Comparison of ENCODE assay signal across 26 cellular contexts in genomic region chr2:127003028-127003800, GRCh38.
DNase-seq lines count a peak whose midpoint lies in the region; ATAC-seq, FAIRE-seq and TF ChIP-seq lines count a peak whose summit lies in the region.
"Had no signal": no experiment of that assay in that cellular context is flagged by ENCODE, and none has a peak within 500 bp of the region (broad histone marks: within the 10 kb centered on the region; RNA-seq: fewer than 3 reads in every experiment).

No MANE protein-coding gene starts in this region.

- H3K4me1 ChIP-seq in hepatocyte (ENCODE audit: insufficient read depth) (no peaks in the 10 kb centered on the region), neural progenitor cell (peaks cover 18% of the 10 kb centered on the region), HAP-1 (no peaks in the 10 kb centered on the region)
- H3K4me1 ChIP-seq: adrenal gland, breast epithelium, stomach had no signal

- H3K9me3 ChIP-seq in WERI-Rb-1 (ENCODE audit: severe bottlenecking) (no peaks in the 10 kb centered on the region), hepatocyte (ENCODE audit: low read depth) (no peaks in the 10 kb centered on the region), neural progenitor cell (ENCODE audit: low read depth) (no peaks in the 10 kb centered on the region), HAP-1 (no peaks in the 10 kb centered on the region)
- H3K9me3 ChIP-seq: adrenal gland, BLaER1, breast epithelium, MG63, ovary, stomach had no signal

- ATAC-seq in GM19463 (IDR thresholded peaks at IDR 0.05; ENCODE audit: unreplicated experiment) (no peak), GM18517 (IDR thresholded peaks at IDR 0.05; ENCODE audit: unreplicated experiment) (no peak)
- ATAC-seq: activated CD4-positive, CD25-positive, alpha-beta regulatory T cell treated with anti-CD3 and anti-CD28 coated beads, Interleukin-2, amount 50 U/mL, for 24 hours; right cardiac atrium; SK-N-SH treated with all-trans-retinoic acid at 6 μM for 48 hours had no signal

- H3K36me3 ChIP-seq in WERI-Rb-1 (no peaks in the 10 kb centered on the region), hepatocyte (replicated peaks; ENCODE audit: insufficient read depth, low read depth) (no peaks in the 10 kb centered on the region), neural progenitor cell (no peaks in the 10 kb centered on the region), HAP-1 (replicated peaks) (no peaks in the 10 kb centered on the region)
- H3K36me3 ChIP-seq: adrenal gland, BLaER1, MG63, ovary, stomach had no signal

- H3K27ac Mint-ChIP-seq in neural progenitor cell, result no peak overlapping the region
- H3K27ac Mint-ChIP-seq: activated CD4-positive, alpha-beta memory T cell treated with anti-CD3 and anti-CD28 coated beads, Interleukin-2, amount 10 ng/mL, durations not matched to agents 7 days and 5 days; naive B cell had no signal

- TF ChIP-seq CTCF in D721Med (IDR thresholded peaks at IDR 0.05; ENCODE audit: insufficient read depth, missing control alignments) (no peak), WERI-Rb-1 (IDR thresholded peaks at IDR 0.05; ENCODE audit: low read depth, low read length) (peak; percentile 61), hepatocyte (IDR thresholded peaks at IDR 0.05; ENCODE audit: poor library complexity) (peak; percentile 35), neural progenitor cell (IDR thresholded peaks at IDR 0.05) (peak; percentile 18)

- H3K79me2 ChIP-seq in hepatocyte (no peaks in the 10 kb centered on the region), neural progenitor cell (ENCODE audit: low read depth) (no peaks in the 10 kb centered on the region)

- H3K36me3 Mint-ChIP-seq in neural progenitor cell, result no peaks in the 10 kb centered on the region
- H3K36me3 Mint-ChIP-seq: naive B cell had no signal

- H3K4me1 Mint-ChIP-seq in neural progenitor cell, result peaks cover 17% of the 10 kb centered on the region
- H3K4me1 Mint-ChIP-seq: naive B cell had no signal

- no peaks in the 10 kb centered on the region for H3K9me3 Mint-ChIP-seq in neural progenitor cell
- H3K9me3 Mint-ChIP-seq: activated CD4-positive, alpha-beta memory T cell treated with anti-CD3 and anti-CD28 coated beads, Interleukin-2, amount 10 ng/mL, durations not matched to agents 7 days and 5 days; naive B cell had no signal

- H3K4me3 Mint-ChIP-seq in neural progenitor cell, result no peak overlapping the region
- H3K4me3 Mint-ChIP-seq: activated CD4-positive, alpha-beta memory T cell treated with anti-CD3 and anti-CD28 coated beads, Interleukin-2, amount 10 ng/mL, durations not matched to agents 7 days and 5 days; naive B cell had no signal

- H4K20me1 ChIP-seq in hepatocyte (ENCODE audit: insufficient read depth, poor library complexity, severe bottlenecking) (no peaks in the 10 kb centered on the region), neural progenitor cell (ENCODE audit: low read depth) (no peaks in the 10 kb centered on the region)
- H4K20me1 ChIP-seq: BLaER1 had no signal

- DNase-seq in D721Med (ENCODE audit: insufficient read length, low spot score), result no peak
- DNase-seq in WERI-Rb-1, result peak; percentile 89
- peak; percentile 52 for DNase-seq in hepatocyte (ENCODE audit: low spot score)
- peak; percentile 27 for DNase-seq in neural progenitor cell (ENCODE audit: low spot score)
- no peak for DNase-seq in HAP-1 (ENCODE audit: low spot score in 2 of 2)
- no peak for DNase-seq in stimulated activated CD4-positive, alpha-beta T cell treated with anti-CD3 and anti-CD28 coated beads, Interleukin-2, amount 100 ng/mL, for 24 hours
- DNase-seq: activated CD4-positive, alpha-beta memory T cell treated with anti-CD3 and anti-CD28 coated beads, Interleukin-2, amount 10 ng/mL, durations not matched to agents 7 days and 5 days; activated naive CD4-positive, alpha-beta T cell; activated T-cell treated with anti-CD3 and anti-CD28 coated beads for 4 hours; adrenal gland; H7; MG63; naive B cell; NCI-H1417 treated with DMSO at 0.1 percent for 48 hours; ovary; right cardiac atrium; stomach had no signal

- peaks cover 4% of the 10 kb centered on the region for H3K27me3 Mint-ChIP-seq in neural progenitor cell (ENCODE audit: insufficient read depth, low read depth)

- no peak overlapping the region for H3K4me3 ChIP-seq in WERI-Rb-1 (ENCODE audit: low read depth, low read length)
- H3K4me3 ChIP-seq in hepatocyte, result no peak overlapping the region
- H3K4me3 ChIP-seq in neural progenitor cell, result no peak overlapping the region
- H3K4me3 ChIP-seq in HAP-1, result no peak overlapping the region
- H3K4me3 ChIP-seq: adrenal gland, BLaER1, breast epithelium, coronary artery, MG63, ovary, stomach had no signal

- WGBS in hepatocyte (ENCODE audit: low lambda C conversion rate, missing lambda C conversion rate), result 51% methylated on average over 9 of the region's 9 CpGs

- H3F3A ChIP-seq in neural progenitor cell (ENCODE audit: low read depth), result no peaks in the 10 kb centered on the region

- no peak overlapping the region for H2AFZ ChIP-seq in hepatocyte
- no peak overlapping the region for H2AFZ ChIP-seq in neural progenitor cell (replicated peaks)

- peak; percentile 6 for FAIRE-seq in D721Med (lab: Jason Lieb, UNC)
- FAIRE-seq: endometrium, keratinocyte had no signal

- no peak overlapping the region for H3K9ac ChIP-seq in neural progenitor cell
- H3K9ac ChIP-seq: BLaER1 had no signal

- H3K9me2 ChIP-seq in hepatocyte (replicated peaks; ENCODE audit: insufficient read depth), result no peaks in the 10 kb centered on the region

- H3K4me2 ChIP-seq in hepatocyte (no peak overlapping the region), neural progenitor cell (no peak overlapping the region)
- H3K4me2 ChIP-seq: BLaER1 had no signal

- H3K27ac ChIP-seq in WERI-Rb-1 (peak overlapping the region; percentile 70), hepatocyte (peak overlapping the region; percentile 40), neural progenitor cell (no peak overlapping the region)
- H3K27ac ChIP-seq: adrenal gland, BLaER1, breast epithelium, coronary artery, ovary, stomach had no signal

- in situ Hi-C loops in HAP-1 (cut with MboI; ENCODE audit: low sequenced_read_pairs), result no loop called here

- H3K27me3 ChIP-seq in WERI-Rb-1 (ENCODE audit: insufficient read depth, low read depth, severe bottlenecking), result no peaks in the 10 kb centered on the region
- H3K27me3 ChIP-seq in hepatocyte, result no peaks in the 10 kb centered on the region
- no peaks in the 10 kb centered on the region for H3K27me3 ChIP-seq in neural progenitor cell
- H3K27me3 ChIP-seq in HAP-1 (ENCODE audit: low read depth), result no peaks in the 10 kb centered on the region
- H3K27me3 ChIP-seq: adrenal gland, BLaER1, breast epithelium, MG63, ovary, stomach had no signal

Comparison
In these comparisons a context has a peak if more than half of its experiments do, and no peak if none do; other contexts are left out.
1. DNase-seq: peak in WERI-Rb-1 (single experiment), hepatocyte (single experiment) and neural progenitor cell (single experiment); none in D721Med (single experiment), HAP-1 (0 of 2) and stimulated activated CD4-positive, alpha-beta T cell treated with anti-CD3 and anti-CD28 coated beads, Interleukin-2, amount 100 ng/mL, for 24 hours (0 of 2).